Comparison of ENCODE assay signal across 8 cellular contexts in the genomic region with DNA sequence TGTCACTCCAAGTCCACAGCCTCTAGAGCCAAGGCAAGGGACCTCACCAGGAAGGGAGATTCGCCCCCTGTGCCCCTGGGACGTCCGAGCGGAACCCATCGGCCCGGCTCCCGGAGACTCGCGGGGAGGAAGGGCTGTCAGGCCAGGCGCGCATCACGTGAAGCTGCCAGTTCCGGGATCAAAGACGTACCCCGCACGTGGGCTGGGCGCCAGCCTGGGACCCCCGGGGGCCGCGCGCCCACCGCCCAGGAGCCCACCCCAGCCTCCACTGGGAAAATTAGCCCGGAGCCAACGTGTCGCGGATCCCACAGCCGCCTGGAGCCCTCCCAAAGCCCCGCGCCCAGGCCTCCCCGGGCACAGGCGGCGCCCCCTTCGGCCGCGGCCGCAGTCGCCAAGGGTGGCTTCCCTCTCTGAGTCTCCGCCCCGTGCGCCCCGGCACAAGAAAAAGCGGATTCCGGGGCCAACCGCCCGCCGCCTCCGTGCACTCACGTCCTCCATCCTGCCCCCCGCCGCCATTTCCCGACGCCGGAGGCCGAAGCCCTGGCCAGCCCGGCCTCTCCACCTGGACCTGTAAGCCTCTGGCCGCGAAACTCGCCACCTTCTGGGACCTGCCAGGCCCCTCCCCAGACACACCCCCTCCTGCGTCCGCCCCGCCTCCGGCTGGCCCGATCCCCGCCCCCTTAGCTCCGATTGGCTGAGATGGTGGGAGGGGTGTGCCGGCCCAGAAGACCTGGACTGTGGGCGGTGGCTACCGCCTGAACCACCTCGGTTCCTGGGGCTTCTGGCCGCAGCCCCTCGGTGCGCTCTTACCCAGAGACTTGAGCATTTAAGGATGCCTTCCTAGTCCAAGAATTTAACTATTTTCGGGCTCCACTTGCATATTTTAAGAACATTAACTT. TPM values are rescaled to one million over a fixed set of nuclear protein-coding genes. Genes with fewer than 3 reads are reported as not detected.
A peak's percentile ranks its signal among the peaks of the same experiment; 100 is the strongest.
DNase-seq lines count a peak whose midpoint lies in the region; ATAC-seq and TF ChIP-seq lines count a peak whose summit lies in the region.

A gene (minus strand): TSS at position 603 of the 899 bp plus-strand sequence. CDS start 87 bp downstream, at position 516.

- H3K36me3 ChIP-seq in BJ (ENCODE audit: control insufficient read depth, insufficient read depth, low read length), result no peaks in the 10 kb centered on the region

- peak within 1 kb of the TSS; percentile 94 for H3K4me3 Mint-ChIP-seq in activated CD4-positive, alpha-beta T cell treated with anti-CD3 and anti-CD28 coated beads, Interleukin-2, amount 10 ng/mL, durations not matched to agents 7 days and 5 days

- no peaks in the 10 kb centered on the region for H3K27me3 ChIP-seq in BJ (ENCODE audit: control insufficient read depth, insufficient read depth, low read length)

- peak within 1 kb of the TSS; percentile 90 for H3K27ac Mint-ChIP-seq in activated CD4-positive, alpha-beta T cell treated with anti-CD3 and anti-CD28 coated beads, Interleukin-2, amount 10 ng/mL, durations not matched to agents 7 days and 5 days

- DNase-seq in BJ (ENCODE audit: low read depth), result peak; percentile 61
- DNase-seq in GM19238 (ENCODE audit: insufficient read length, low spot score), result peak; percentile 84
- peak; percentile 89 for DNase-seq in NCI-H510A treated with DMSO at 0.1 percent for 48 hours (lab: John Stamatoyannopoulos, UW)
- DNase-seq in activated CD4-positive, alpha-beta T cell treated with anti-CD3 and anti-CD28 coated beads, Interleukin-2, amount 10 ng/mL, durations not matched to agents 7 days and 5 days, result peak; percentile 90
- DNase-seq in cortex of kidney (lab: John Stamatoyannopoulos, UW), result peak; percentile 43
- DNase-seq in left kidney (ENCODE audit: low read depth, low spot score), result peak; percentile 98
- DNase-seq in stimulated activated CD4-positive, alpha-beta T cell treated with anti-CD3 and anti-CD28 coated beads, Interleukin-2, amount 100 ng/mL, for 24 hours, result peak; percentile 92 to 94

- ATAC-seq in HG03442 (IDR thresholded peaks at IDR 0.05; ENCODE audit: unreplicated experiment), result peak; percentile 91

- H3K27me3 Mint-ChIP-seq in activated CD4-positive, alpha-beta T cell treated with anti-CD3 and anti-CD28 coated beads, Interleukin-2, amount 10 ng/mL, durations not matched to agents 7 days and 5 days, result no peaks in the 10 kb centered on the region

- POLR2A ChIA-PET in BJ (lab: Charles Lee), result interaction anchor here (0.6 to 0.7 kb wide), 2 partner anchors 15 to 32 kb away, joined by 5 to 12 read pairs; no protein-coding TSS in a partner anchor
- POLR2A ChIA-PET in activated CD4-positive, alpha-beta T cell treated with anti-CD3 and anti-CD28 coated beads, Interleukin-2, amount 10 ng/mL, durations not matched to agents 7 days and 5 days (lab: Charles Lee), result no interaction called here

- H3K9me3 Mint-ChIP-seq in activated CD4-positive, alpha-beta T cell treated with anti-CD3 and anti-CD28 coated beads, Interleukin-2, amount 10 ng/mL, durations not matched to agents 7 days and 5 days, result no peaks in the 10 kb centered on the region

- TF ChIP-seq CTCF in BJ (IDR thresholded peaks at IDR 0.05; ENCODE audit: insufficient read depth, low read depth, low read length), result no peak

- H3K4me1 Mint-ChIP-seq in activated CD4-positive, alpha-beta T cell treated with anti-CD3 and anti-CD28 coated beads, Interleukin-2, amount 10 ng/mL, durations not matched to agents 7 days and 5 days, result peaks cover 24% of the 10 kb centered on the region

- H3K4me3 ChIP-seq in BJ (ENCODE audit: low read depth, low read length), result peak within 1 kb of the TSS; percentile 98

- CTCF ChIA-PET in BJ (lab: Yijun Ruan, JAX), result interaction anchor here (0.6 to 3.6 kb wide), 14 partner anchors 10 to 370 kb away, joined by 3 to 17 read pairs (median 4); no protein-coding TSS in a partner anchor
- CTCF ChIA-PET in activated CD4-positive, alpha-beta T cell treated with anti-CD3 and anti-CD28 coated beads, Interleukin-2, amount 10 ng/mL, durations not matched to agents 7 days and 5 days (lab: Charles Lee), result interaction anchor here (0.5 to 2.3 kb wide), 12 partner anchors 9 to 243 kb away, joined by 3 to 10 read pairs (median 3); a partner anchor contains a TSS

- H3K36me3 Mint-ChIP-seq in activated CD4-positive, alpha-beta T cell treated with anti-CD3 and anti-CD28 coated beads, Interleukin-2, amount 10 ng/mL, durations not matched to agents 7 days and 5 days (ENCODE audit: low read depth), result no peaks in the 10 kb centered on the region

RNA-seq across cellular contexts. Expression of the gene that starts here (rescaled TPM):
- polyA plus RNA-seq in BJ (2011; rRNA removed), result 11.1 and 19.3 TPM in 2 replicates
- 3.8 and 7.4 TPM in 2 replicates for polyA minus RNA-seq in BJ (2011; rRNA and poly(A)+ RNA removed)
- 1 to 10 TPM; 7.0 to 8.1 TPM for total RNA-seq in activated CD4-positive, alpha-beta T cell treated with anti-CD3 and anti-CD28 coated beads, Interleukin-2, amount 10 ng/mL, durations not matched to agents 7 days and 5 days

Comparison
In these comparisons a context has a peak if more than half of its experiments do, and no peak if none do; other contexts are left out.
1. Peak in every context shown above with its lines: DNase-seq, ATAC-seq and H3K4me3 ChIP-seq.
2. DNase-seq: peak in every context shown above with its lines; median percentile 98 in left kidney; 93 in stimulated activated CD4-positive, alpha-beta T cell treated with anti-CD3 and anti-CD28 coated beads, Interleukin-2, amount 100 ng/mL, for 24 hours; 90 in activated CD4-positive, alpha-beta T cell treated with anti-CD3 and anti-CD28 coated beads, Interleukin-2, amount 10 ng/mL, durations not matched to agents 7 days and 5 days; 89 in NCI-H510A treated with DMSO at 0.1 percent for 48 hours; 84 in GM19238; 61 in BJ; 43 in cortex of kidney.